Comparison of ENCODE assay signal across 17 cellular contexts in genomic region chr2:1739322-1739957, GRCh38. TPM values are rescaled to one million over a fixed set of nuclear protein-coding genes. Genes with fewer than 3 reads are reported as not detected.
DNase-seq lines count a peak whose midpoint lies in the region; ATAC-seq and TF ChIP-seq lines count a peak whose summit lies in the region.
"Had no signal": no experiment of that assay in that cellular context is flagged by ENCODE, and none has a peak within 500 bp of the region (broad histone marks: within the 10 kb centered on the region; RNA-seq: fewer than 3 reads in every experiment).

No MANE protein-coding gene starts in this region.

- H3K4me3 Mint-ChIP-seq in WTC11 = no peak overlapping the region
- H3K4me3 Mint-ChIP-seq: stimulated activated naive CD8-positive, alpha-beta T cell treated with anti-CD3 and anti-CD28 coated beads, Interleukin-15, amount 100 ng/mL, for 72 hours had no signal

- H3K9me2 ChIP-seq in OCI-LY7 (ENCODE audit: insufficient read depth, low read length) = no peaks in the 10 kb centered on the region

- ATAC-seq in WTC11 (no peak), right cardiac atrium (no peak), GM21447 (IDR thresholded peaks at IDR 0.05; ENCODE audit: unreplicated experiment) (no peak)

- TF ChIP-seq CTCF in AG04450 (IDR thresholded peaks at IDR 0.05; ENCODE audit: low read depth, low read length) (no peak), WTC11 (IDR thresholded peaks at IDR 0.05) (no peak), OCI-LY7 (conservative IDR thresholded peaks at IDR 0.05; ENCODE audit: low read length) (no peak)

- CTCF ChIA-PET in AG04450 (lab: Charles Lee) = interaction anchor here (1.5 to 6.6 kb wide), 2 partner anchors 11 to 30 kb away, joined by 5 to 53 read pairs; no protein-coding TSS in a partner anchor
- CTCF ChIA-PET in WTC11 (lab: Charles Lee) = interaction anchor here (1.0 to 3.3 kb wide), 3 partner anchors 11 to 688 kb away, joined by 3 to 15 read pairs (median 13); no protein-coding TSS in a partner anchor
- CTCF ChIA-PET in OCI-LY7 (lab: Charles Lee; ENCODE audit: unreplicated experiment) = interaction anchor here (0.5 kb wide), 1 partner anchor 664 kb away, joined by 4 read pairs; no protein-coding TSS in a partner anchor

- H2AFZ ChIP-seq in OCI-LY7 (ENCODE audit: low read length) = no peak overlapping the region
- H2AFZ ChIP-seq: PC-9 had no signal

- H3K4me2 ChIP-seq in OCI-LY7 (ENCODE audit: low read length) = no peak overlapping the region
- H3K4me2 ChIP-seq: PC-9 had no signal

- H3K9me3 Mint-ChIP-seq in WTC11 = peaks cover 15% of the 10 kb centered on the region
- H3K9me3 Mint-ChIP-seq: stimulated activated naive CD8-positive, alpha-beta T cell treated with anti-CD3 and anti-CD28 coated beads, Interleukin-15, amount 100 ng/mL, for 72 hours had no signal

- intact Hi-C loops in right cardiac atrium (cut with DNase I) = no loop called here
- intact Hi-C loops in OCI-LY7 (cut with micrococcal nuclease; ENCODE audit: unreplicated experiment) = no loop called here

- 0 out of 2 replicates have a peak overlapping the region, but pooled peaks have one; percentile 22 for H3K27ac Mint-ChIP-seq in WTC11
- H3K27ac Mint-ChIP-seq: stimulated activated naive CD8-positive, alpha-beta T cell treated with anti-CD3 and anti-CD28 coated beads, Interleukin-15, amount 100 ng/mL, for 72 hours had no signal

- DNase-seq in AG04450 (ENCODE audit: low read depth, low spot score) = no peak
- DNase-seq in WTC11 (ENCODE audit: low spot score) = no peak
- DNase-seq in right cardiac atrium = peak in 1 of 3 donors; percentile 19
- DNase-seq in OCI-LY7 (ENCODE audit: low spot score) = no peak
- DNase-seq in stimulated activated CD8-positive, alpha-beta memory T cell treated with anti-CD3 and anti-CD28 coated beads, Interleukin-4, amount 100 ng/mL, for 48 hours = no peak
- DNase-seq in HUDEP-2 (lab: John Stamatoyannopoulos, UW; ENCODE audit: unreplicated experiment in 76 of 76) = no peak
- DNase-seq: effector CD4-positive, alpha-beta T cell; GF-D8; NCI-H2029; NCI-H526; occipital lobe; stimulated activated CD4-positive, alpha-beta T cell treated with anti-CD3 and anti-CD28 coated beads, Interleukin-12 subunit alpha, Interleukin-12 subunit beta, amount 100 ng/mL, for 4 hours; stimulated activated naive CD8-positive, alpha-beta T cell treated with anti-CD3 and anti-CD28 coated beads, Interleukin-15, amount 100 ng/mL, for 72 hours had no signal

- no peaks in the 10 kb centered on the region; the same call in 1 of the 2 replicates for H3K27me3 Mint-ChIP-seq in WTC11 (ENCODE audit: low read depth)

- peak overlapping the region; percentile 33 for H3K27ac ChIP-seq in AG04450 (ENCODE audit: low read depth, low read length)
- peak overlapping the region; percentile 59 for H3K27ac ChIP-seq in right cardiac atrium (ENCODE audit: low read length)
- peak overlapping the region; percentile 61 for H3K27ac ChIP-seq in skeletal muscle tissue (ENCODE audit: low read depth, low read length)
- no peak overlapping the region for H3K27ac ChIP-seq in OCI-LY7 (ENCODE audit: low read depth, low read length, poor library complexity, severe bottlenecking)
- H3K27ac ChIP-seq: PC-9, WERI-Rb-1 had no signal

- POLR2A ChIA-PET in AG04450 (lab: Yijun Ruan, JAX) (interaction anchor here (0.7 to 1.4 kb wide), 3 partner anchors 9 to 60 kb away, joined by 3 to 8 read pairs (median 3); no protein-coding TSS in a partner anchor), WTC11 (lab: Charles Lee) (no interaction called here), OCI-LY7 (lab: Charles Lee) (no interaction called here)

- no peak overlapping the region for H3K4me3 ChIP-seq in AG04450 (ENCODE audit: low read depth, low read length)
- H3K4me3 ChIP-seq in right cardiac atrium (ENCODE audit: low read length) = no peak overlapping the region
- H3K4me3 ChIP-seq in skeletal muscle tissue (ENCODE audit: low read length in 3 of 3) = no peak overlapping the region
- no peak overlapping the region for H3K4me3 ChIP-seq in OCI-LY7 (ENCODE audit: low read depth, low read length, poor library complexity, severe bottlenecking)
- H3K4me3 ChIP-seq: PC-9 had no signal

- H3K27me3 ChIP-seq in AG04450 (ENCODE audit: control insufficient read depth, insufficient read depth, low read length) = no peaks in the 10 kb centered on the region
- no peaks in the 10 kb centered on the region for H3K27me3 ChIP-seq in right cardiac atrium (ENCODE audit: control insufficient read depth, insufficient read depth)
- peaks cover 6 to 11% (median 11%) of the 10 kb centered on the region in 3 donors for H3K27me3 ChIP-seq in skeletal muscle tissue (ENCODE audit: control insufficient read depth in 3 of 3, insufficient read depth in 3 of 3, low read length in 3 of 3)

- peaks cover 19% of the 10 kb centered on the region for H3K36me3 Mint-ChIP-seq in WTC11

- H3K4me1 ChIP-seq in right cardiac atrium (ENCODE audit: control insufficient read depth, insufficient read depth, low read length) (peaks cover 7% of the 10 kb centered on the region), skeletal muscle tissue (ENCODE audit: control insufficient read depth in 3 of 3, insufficient read depth in 3 of 3, low read length in 3 of 3) (peaks cover 7 to 23% (median 16%) of the 10 kb centered on the region in 3 donors), OCI-LY7 (ENCODE audit: insufficient read depth, low read length, poor library complexity, severe bottlenecking) (no peaks in the 10 kb centered on the region)

- peaks cover 30% of the 10 kb centered on the region for H3K4me1 Mint-ChIP-seq in WTC11

- no TSS peak for BruUV-seq in OCI-LY7 (replicated peaks; lab: Mats Ljungman, UMichigan)

- no peak overlapping the region for H3K9ac ChIP-seq in skeletal muscle tissue (ENCODE audit: low read depth in 1 of 3, low read length in 3 of 3)

- H3K79me2 ChIP-seq in OCI-LY7 (ENCODE audit: insufficient read depth, low read depth, low read length) = no peaks in the 10 kb centered on the region

- H3K9me3 ChIP-seq in AG04450 (ENCODE audit: control insufficient read depth, insufficient read depth, low read length) (peaks cover 10% of the 10 kb centered on the region), right cardiac atrium (ENCODE audit: control insufficient read depth, low read length) (no peaks in the 10 kb centered on the region), skeletal muscle tissue (ENCODE audit: control insufficient read depth in 3 of 3, low read length in 3 of 3) (peaks cover 0 to 3% (median 2%) of the 10 kb centered on the region in 3 donors), OCI-LY7 (ENCODE audit: low read length) (no peaks in the 10 kb centered on the region)

- no peaks in the 10 kb centered on the region for H4K20me1 ChIP-seq in OCI-LY7 (ENCODE audit: insufficient read depth, low read length)

- 69% methylated on average over 9 of the region's 9 CpGs for WGBS in right cardiac atrium

- H3K36me3 ChIP-seq in skeletal muscle tissue (ENCODE audit: control insufficient read depth in 3 of 3, insufficient read depth in 3 of 3, low read length in 3 of 3) (no peaks in the 10 kb centered on the region), OCI-LY7 (ENCODE audit: insufficient read depth, low read length) (no peaks in the 10 kb centered on the region)

TF ChIP-seq in WTC11, 78 proteins besides CTCF, POLR2A, EP300 and RAD21 (continues in another document):
- no peak for TF ChIP-seq NFYB (CRISPR knock-in tag; conservative IDR thresholded peaks at IDR 0.05; ENCODE audit: low read depth)
- TF ChIP-seq, protein P1, sequence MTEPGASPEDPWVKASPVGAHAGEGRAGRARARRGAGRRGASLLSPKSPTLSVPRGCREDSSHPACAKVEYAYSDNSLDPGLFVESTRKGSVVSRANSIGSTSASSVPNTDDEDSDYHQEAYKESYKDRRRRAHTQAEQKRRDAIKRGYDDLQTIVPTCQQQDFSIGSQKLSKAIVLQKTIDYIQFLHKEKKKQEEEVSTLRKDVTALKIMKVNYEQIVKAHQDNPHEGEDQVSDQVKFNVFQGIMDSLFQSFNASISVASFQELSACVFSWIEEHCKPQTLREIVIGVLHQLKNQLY (CRISPR knock-in tag; IDR thresholded peaks at IDR 0.05) = no peak
- TF ChIP-seq, protein P2, sequence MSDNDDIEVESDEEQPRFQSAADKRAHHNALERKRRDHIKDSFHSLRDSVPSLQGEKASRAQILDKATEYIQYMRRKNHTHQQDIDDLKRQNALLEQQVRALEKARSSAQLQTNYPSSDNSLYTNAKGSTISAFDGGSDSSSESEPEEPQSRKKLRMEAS (CRISPR knock-in tag; IDR thresholded peaks at IDR 0.05) = no peak
- no peak for TF ChIP-seq FOXJ3 (CRISPR knock-in tag; IDR thresholded peaks at IDR 0.05; ENCODE audit: borderline replicate concordance)
- no peak for TF ChIP-seq GABPB1 (CRISPR knock-in tag; IDR thresholded peaks at IDR 0.05)
- TF ChIP-seq TCF7 (CRISPR knock-in tag; IDR thresholded peaks at IDR 0.05; ENCODE audit: low read depth) = no peak
- TF ChIP-seq EMX1 (CRISPR knock-in tag; IDR thresholded peaks at IDR 0.05) = no peak
- no peak for TF ChIP-seq USF2 (CRISPR knock-in tag; IDR thresholded peaks at IDR 0.05)
- no peak for TF ChIP-seq ZNF138 (CRISPR knock-in tag; conservative IDR thresholded peaks at IDR 0.05)
- TF ChIP-seq ATF1 (CRISPR knock-in tag; IDR thresholded peaks at IDR 0.05) = no peak
- TF ChIP-seq, protein P3, sequence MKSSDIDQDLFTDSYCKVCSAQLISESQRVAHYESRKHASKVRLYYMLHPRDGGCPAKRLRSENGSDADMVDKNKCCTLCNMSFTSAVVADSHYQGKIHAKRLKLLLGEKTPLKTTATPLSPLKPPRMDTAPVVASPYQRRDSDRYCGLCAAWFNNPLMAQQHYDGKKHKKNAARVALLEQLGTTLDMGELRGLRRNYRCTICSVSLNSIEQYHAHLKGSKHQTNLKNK (CRISPR knock-in tag; IDR thresholded peaks at IDR 0.05) = no peak
- TF ChIP-seq SOX15 (CRISPR knock-in tag; IDR thresholded peaks at IDR 0.05) = no peak
- no peak for TF ChIP-seq NR2C2 (CRISPR knock-in tag; IDR thresholded peaks at IDR 0.05)
- TF ChIP-seq NR3C1 (CRISPR knock-in tag; conservative IDR thresholded peaks at IDR 0.05; ENCODE audit: low read depth) = no peak

RNA-seq across cellular contexts. Expression of gene PXDN, which starts 4.9 kb away (rescaled TPM):
- 271 and 329 TPM in 2 replicates for polyA plus RNA-seq in AG04450 (2011; rRNA removed)
- 255 and 307 TPM in 2 replicates for polyA minus RNA-seq in AG04450 (2011; rRNA and poly(A)+ RNA removed)
- total RNA-seq in WTC11 (2021) = 146 to 166 TPM (median 157 TPM) in 3 replicates
- 10 to 100 TPM; 13.7 to 40.7 (median 22.2) TPM for total RNA-seq in right cardiac atrium
- 7.6 TPM for polyA plus RNA-seq in right cardiac atrium
- 106 TPM for total RNA-seq in skeletal muscle tissue
- total RNA-seq in OCI-LY7 (2014; rRNA removed; shearing (Covaris generic)) = not detected in 2 replicates
- not detected in 2 replicates for total RNA-seq in OCI-LY7 (2022)

Comparison
In these comparisons a context has a peak if more than half of its experiments do, and no peak if none do; other contexts are left out.
1. RNA of gene PXDN, which starts 4.9 kb away (total RNA-seq): 146 to 166 TPM in WTC11, 106 TPM in skeletal muscle tissue (single experiment) and 13.7 to 40.7 TPM in right cardiac atrium; not detected in OCI-LY7; every median in the first group is over 10 times any median in the second.